8 cellular contexts compared by ENCODE assay signal in genomic region chr7:123532343-123532742, GRCh38. TPM values are rescaled to one million over a fixed set of nuclear protein-coding genes. Genes with fewer than 3 reads are reported as not detected.
A peak's percentile ranks its signal among the peaks of the same experiment; 100 is the strongest.
DNase-seq lines count a peak whose midpoint lies in the region; ATAC-seq and TF ChIP-seq lines count a peak whose summit lies in the region.
"Not testable (repeated sequence)": the region's sequence is repeated elsewhere in the genome, so short reads cannot be mapped to it uniquely, and the experiment has no call there.

No MANE protein-coding gene starts in this region.

- not testable (repeated sequence) for H2AK5ac ChIP-seq in neuronal stem cell (ENCODE audit: low read depth, low read length)

- H3K9me3 Mint-ChIP-seq in endothelial cell (ENCODE audit: unreplicated experiment), result not testable (repeated sequence)

- H3K4ac ChIP-seq in neuronal stem cell (ENCODE audit: low read length), result not testable (repeated sequence)

- TF ChIP-seq CTCF in endothelial cell (IDR thresholded peaks at IDR 0.05; ENCODE audit: unreplicated experiment); testis (IDR thresholded peaks at IDR 0.05): not testable (repeated sequence)

- TF ChIP-seq POLR2A in testis (IDR thresholded peaks at IDR 0.05), result not testable (repeated sequence)

- peak overlapping the region; percentile 85 for H2AFZ ChIP-seq in neuronal stem cell (ENCODE audit: low read length)

- peaks cover 13% of the 10 kb centered on the region for H3K4me1 Mint-ChIP-seq in endothelial cell (ENCODE audit: unreplicated experiment)

- not testable (repeated sequence) for H3K36me3 Mint-ChIP-seq in endothelial cell (ENCODE audit: low read depth, unreplicated experiment)

- H2BK5ac ChIP-seq in neuronal stem cell (ENCODE audit: low read length), result not testable (repeated sequence)

- not testable (repeated sequence) for H3K4me2 ChIP-seq in neuronal stem cell (ENCODE audit: insufficient read depth, low read length, poor library complexity, severe bottlenecking)

- not testable (repeated sequence) for H3K18ac ChIP-seq in neuronal stem cell (ENCODE audit: low read length)

- intact Hi-C loops in testis (cut with DNase I; ENCODE audit: low total_unique reads), result not testable (repeated sequence)

- H4K8ac ChIP-seq in neuronal stem cell (ENCODE audit: low read depth, low read length), result not testable (repeated sequence)

- ATAC-seq in GM18502 (IDR thresholded peaks at IDR 0.05; ENCODE audit: poor library complexity, unreplicated experiment) (peak; percentile 8), HG02588 (IDR thresholded peaks at IDR 0.05; ENCODE audit: unreplicated experiment) (peak; percentile 1), SK-N-SH treated with all-trans-retinoic acid at 6 μM for 48 hours (peak; percentile 4; the same call in 2 of the 3 replicates)

- H3K23ac ChIP-seq in neuronal stem cell (ENCODE audit: low read depth, low read length, poor library complexity), result not testable (repeated sequence)

- not testable (repeated sequence) for H3K79me1 ChIP-seq in neuronal stem cell (ENCODE audit: low read depth, low read length)

- H3K4me3 ChIP-seq in adipocyte (ENCODE audit: low read length), result peak overlapping the region; percentile 87
- peak overlapping the region; percentile 58 for H3K4me3 ChIP-seq in iPS-20b (ENCODE audit: low read length)
- H3K4me3 ChIP-seq in neuronal stem cell (ENCODE audit: low read length in 2 of 2), result peak overlapping the region in 1 of 2 donors; percentile 45
- peak overlapping the region; percentile 39 to 45 for H3K4me3 ChIP-seq in testis

- H3K36me3 ChIP-seq in adipocyte (ENCODE audit: control insufficient read depth, insufficient read depth, low read length, severe bottlenecking); iPS-20b (ENCODE audit: insufficient read depth, low read depth, low read length); neuronal stem cell (replicated peaks in 1 of 2; ENCODE audit: control insufficient read depth in 2 of 2, insufficient read depth in 2 of 2, low read length in 2 of 2); testis (ENCODE audit: low read depth, missing control alignments): not testable (repeated sequence)

- not testable (repeated sequence) for H2BK12ac ChIP-seq in neuronal stem cell (ENCODE audit: low read length)

- not testable (repeated sequence) for H3K9ac ChIP-seq in adipocyte (ENCODE audit: low read length); neuronal stem cell (ENCODE audit: low read depth, low read length, poor library complexity)
- H3K9ac ChIP-seq in iPS-20b (ENCODE audit: low read depth, low read length), result peak overlapping the region; percentile 43; the same call in 1 of the 2 replicates

- not testable (repeated sequence) for H3K27me3 Mint-ChIP-seq in endothelial cell (ENCODE audit: unreplicated experiment)

- H3K14ac ChIP-seq in neuronal stem cell (ENCODE audit: low read length), result not testable (repeated sequence)

- H3K27ac ChIP-seq in iPS-20b (ENCODE audit: low read length); neuronal stem cell (replicated peaks; ENCODE audit: low read length); testis: not testable (repeated sequence)

- not testable (repeated sequence) for H4K91ac ChIP-seq in neuronal stem cell (ENCODE audit: low read depth, low read length, poor library complexity)

- not testable (repeated sequence) for H3K4me1 ChIP-seq in adipocyte (ENCODE audit: control insufficient read depth, insufficient read depth, low read length); iPS-20b (ENCODE audit: insufficient read depth, low read length); neuronal stem cell (ENCODE audit: control insufficient read depth in 2 of 2, insufficient read depth in 1 of 2, low read depth in 1 of 2, low read length in 2 of 2); testis

- not testable (repeated sequence) for H2BK120ac ChIP-seq in neuronal stem cell (ENCODE audit: low read depth, low read length)

- no CpG with 5 or more reads among the region's 14 CpGs for WGBS in neuronal stem cell (ENCODE audit: extremely low coverage in 2 of 2, insufficient read length in 2 of 2, insufficient replicate concordance in 1 of 2), 2 donors
- 20 to 25% methylated on average over 5 of the region's 14 CpGs for WGBS in testis, 2 donors

- H3K9me3 ChIP-seq in adipocyte (ENCODE audit: control insufficient read depth, low read length); iPS-20b (ENCODE audit: insufficient read depth, low read depth, low read length); neuronal stem cell (replicated peaks in 1 of 2; ENCODE audit: control insufficient read depth in 2 of 2, insufficient read depth in 1 of 2, low read depth in 1 of 2, low read length in 2 of 2); testis: not testable (repeated sequence)

- not testable (repeated sequence) for H3K27me3 ChIP-seq in adipocyte (replicated peaks; ENCODE audit: control insufficient read depth, insufficient read depth, low read length); neuronal stem cell (ENCODE audit: control insufficient read depth in 3 of 3, insufficient read depth in 3 of 3, low read depth in 1 of 3, low read length in 3 of 3); testis
- peaks cover 13% of the 10 kb centered on the region for H3K27me3 ChIP-seq in iPS-20b (ENCODE audit: insufficient read depth, low read length)

- H3K27ac Mint-ChIP-seq in endothelial cell (ENCODE audit: unreplicated experiment), result peak overlapping the region; percentile 4

- H3K4me3 Mint-ChIP-seq in endothelial cell (ENCODE audit: unreplicated experiment), result peak overlapping the region; percentile 87

- not testable (repeated sequence) for H2BK15ac ChIP-seq in neuronal stem cell (ENCODE audit: low read length)

- DNase-seq in adipocyte (ENCODE audit: low read depth); endothelial cell (ENCODE audit: low spot score); neuronal stem cell (ENCODE audit: low spot score); testis: not testable (repeated sequence)

RNA-seq across cellular contexts. Expression of gene IQUB, which starts 2.1 kb away (rescaled TPM):
- 0.49 TPM for total RNA-seq in endothelial cell (ENCODE audit: unreplicated experiment)
- 0.57 TPM for polyA plus RNA-seq in neuronal stem cell (2013, experiment 1 of 2)
- polyA plus RNA-seq in neuronal stem cell (2013, experiment 2 of 2), result 0.58 TPM
- total RNA-seq in testis, result 10 to 100 TPM; 21.3 to 34.6 TPM
- 49.2 TPM for polyA plus RNA-seq in testis (ENCODE audit: insufficient read depth, low read depth, low replicate concordance)

RNA-seq across cellular contexts. Expression of gene NDUFA5, which starts 25.3 kb away (rescaled TPM):
- total RNA-seq in endothelial cell (ENCODE audit: unreplicated experiment) (45.8 TPM), testis (10 to 100 TPM; 49.2 to 68.5 TPM)
- polyA plus RNA-seq in neuronal stem cell (2013, experiment 1 of 2), result 69.3 TPM
- 71.5 TPM for polyA plus RNA-seq in neuronal stem cell (2013, experiment 2 of 2)
- polyA plus RNA-seq in testis (ENCODE audit: insufficient read depth, low read depth, low replicate concordance), result 83.3 TPM

Comparison
In these comparisons a context has a peak if more than half of its experiments do, and no peak if none do; other contexts are left out.
1. RNA of gene IQUB, which starts 2.1 kb away (total RNA-seq): 21.3 to 34.6 TPM in testis; 0.49 TPM in endothelial cell (single experiment); every median in the first group is over 10 times any median in the second.
2. Peak in every context shown above with its lines, with median percentiles within 50 percentile points of each other: ATAC-seq.